In the genomic region with DNA sequence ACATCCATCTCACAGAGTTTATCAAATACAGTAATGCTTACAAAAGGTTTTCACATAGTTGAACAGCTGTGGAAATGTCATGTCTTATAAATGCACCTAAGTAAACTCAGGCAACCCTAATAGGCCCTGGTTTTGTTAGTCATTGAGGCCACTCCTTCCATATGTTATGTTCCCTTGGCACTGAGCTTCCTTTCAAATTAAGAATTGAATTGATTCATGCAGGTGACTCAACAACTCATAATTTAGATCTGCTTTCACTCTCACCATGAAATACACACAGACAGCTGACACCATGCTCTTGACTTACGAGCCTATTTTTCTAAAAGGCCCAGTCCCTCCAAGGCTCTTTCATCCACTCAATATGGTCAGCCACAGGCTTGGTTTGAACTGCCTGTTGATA, we compare ENCODE assay signal across 11 cellular contexts.
DNase-seq lines count a peak whose midpoint lies in the region; ATAC-seq lines count a peak whose summit lies in the region.
"Had no signal": no experiment of that assay in that cellular context is flagged by ENCODE, and none has a peak within 500 bp of the region (broad histone marks: within the 10 kb centered on the region; RNA-seq: fewer than 3 reads in every experiment).

No MANE protein-coding gene starts in this region.

- H3K4me1 Mint-ChIP-seq in stimulated activated effector memory CD8-positive, alpha-beta T cell treated with anti-CD3 and anti-CD28 coated beads, Interleukin-12 subunit alpha, Interleukin-12 subunit beta, amount 100 ng/mL, for 72 hours: peaks cover 4% of the 10 kb centered on the region

- no peaks in the 10 kb centered on the region for H3K9me3 Mint-ChIP-seq in stimulated activated effector memory CD8-positive, alpha-beta T cell treated with anti-CD3 and anti-CD28 coated beads, Interleukin-12 subunit alpha, Interleukin-12 subunit beta, amount 100 ng/mL, for 72 hours
- H3K9me3 Mint-ChIP-seq: activated T-helper 1 cell treated with anti-CD3 and anti-CD28 coated beads, Interleukin-12 subunit alpha, Interleukin-12 subunit beta, Interleukin-2, Interleukin-4 antibody, amounts not matched to agents 30 ng/mL and 10 ng/mL and 1 ng/mL, durations not matched to agents 14 hours and 24 hours and 36 hours had no signal

- ATAC-seq in esophagus mucosa: peak; percentile 89
- ATAC-seq in stimulated activated effector memory CD8-positive, alpha-beta T cell treated with anti-CD3 and anti-CD28 coated beads, Interleukin-12 subunit alpha, Interleukin-12 subunit beta, amount 100 ng/mL, for 72 hours: peak; percentile 61
- no peak for ATAC-seq in GM21737 (IDR thresholded peaks at IDR 0.05; ENCODE audit: unreplicated experiment)
- ATAC-seq: right cardiac atrium had no signal

- no peaks in the 10 kb centered on the region for H3K36me3 Mint-ChIP-seq in stimulated activated effector memory CD8-positive, alpha-beta T cell treated with anti-CD3 and anti-CD28 coated beads, Interleukin-12 subunit alpha, Interleukin-12 subunit beta, amount 100 ng/mL, for 72 hours

- no peak overlapping the region for H3K27ac Mint-ChIP-seq in stimulated activated effector memory CD8-positive, alpha-beta T cell treated with anti-CD3 and anti-CD28 coated beads, Interleukin-12 subunit alpha, Interleukin-12 subunit beta, amount 100 ng/mL, for 72 hours
- H3K27ac Mint-ChIP-seq: activated T-helper 1 cell treated with anti-CD3 and anti-CD28 coated beads, Interleukin-12 subunit alpha, Interleukin-12 subunit beta, Interleukin-2, Interleukin-4 antibody, amounts not matched to agents 30 ng/mL and 10 ng/mL and 1 ng/mL, durations not matched to agents 14 hours and 24 hours and 36 hours had no signal

- DNase-seq in DMS 273 (lab: John Stamatoyannopoulos, UW; ENCODE audit: unreplicated experiment): peak; percentile 34
- DNase-seq in DMS 273 treated with DMSO at 0.1 percent for 48 hours (lab: John Stamatoyannopoulos, UW): no peak
- peak; percentile 71 for DNase-seq in NCI-H510A treated with DMSO at 0.1 percent for 48 hours (lab: John Stamatoyannopoulos, UW)
- DNase-seq in stimulated activated effector memory CD8-positive, alpha-beta T cell treated with anti-CD3 and anti-CD28 coated beads, Interleukin-12 subunit alpha, Interleukin-12 subunit beta, amount 100 ng/mL, for 72 hours (ENCODE audit: low spot score in 2 of 2): no peak
- no peak for DNase-seq in SKM-1 (lab: John Stamatoyannopoulos, UW; ENCODE audit: unreplicated experiment)
- DNase-seq in cerebellar nuclear complex (lab: John Stamatoyannopoulos, UW): no peak
- DNase-seq: right cardiac atrium, SIG-M5 had no signal

- no peak overlapping the region for H3K4me3 Mint-ChIP-seq in stimulated activated effector memory CD8-positive, alpha-beta T cell treated with anti-CD3 and anti-CD28 coated beads, Interleukin-12 subunit alpha, Interleukin-12 subunit beta, amount 100 ng/mL, for 72 hours
- H3K4me3 Mint-ChIP-seq: activated T-helper 1 cell treated with anti-CD3 and anti-CD28 coated beads, Interleukin-12 subunit alpha, Interleukin-12 subunit beta, Interleukin-2, Interleukin-4 antibody, amounts not matched to agents 30 ng/mL and 10 ng/mL and 1 ng/mL, durations not matched to agents 14 hours and 24 hours and 36 hours had no signal

Comparison
In these comparisons a context has a peak if more than half of its experiments do, and no peak if none do; other contexts are left out.
1. DNase-seq: peak in DMS 273 (single experiment) and NCI-H510A treated with DMSO at 0.1 percent for 48 hours (single experiment); none in DMS 273 treated with DMSO at 0.1 percent for 48 hours (single experiment), stimulated activated effector memory CD8-positive, alpha-beta T cell treated with anti-CD3 and anti-CD28 coated beads, Interleukin-12 subunit alpha, Interleukin-12 subunit beta, amount 100 ng/mL, for 72 hours (0 of 2), SKM-1 (single experiment) and cerebellar nuclear complex (0 of 2).